1 cellular context compared by ENCODE assay signal in genomic region chr4:17512973-17513665, GRCh38.
TF ChIP-seq lines count a peak whose summit lies in the region.

No MANE protein-coding gene starts in this region.

TF ChIP-seq in H1, 55 proteins besides CTCF, POLR2A, EP300 and RAD21:
- TF ChIP-seq SIX5 (IDR thresholded peaks at IDR 0.05; ENCODE audit: low read depth, low read length) (no peak), CBX5 (IDR thresholded peaks at IDR 0.05; ENCODE audit: low read depth, low read length) (no peak), RNF2 (IDR thresholded peaks at IDR 0.05; ENCODE audit: borderline replicate concordance, low read depth, low read length, missing control alignments, poor library complexity, severe bottlenecking) (no peak), TAF1 (IDR thresholded peaks at IDR 0.05; ENCODE audit: low read depth, low read length) (no peak), RXRA (IDR thresholded peaks at IDR 0.05; ENCODE audit: insufficient read depth, low read depth, low read length) (no peak), ATF3 (IDR thresholded peaks at IDR 0.05; ENCODE audit: insufficient read depth, low read depth, low read length) (no peak), EZH2 (IDR thresholded peaks at IDR 0.05; ENCODE audit: low read depth, low read length, severe bottlenecking) (no peak), JUND (IDR thresholded peaks at IDR 0.05; ENCODE audit: low read length) (no peak), SRF (IDR thresholded peaks at IDR 0.05; ENCODE audit: low read depth, low read length) (no peak), GTF2F1 (IDR thresholded peaks at IDR 0.05; ENCODE audit: borderline replicate concordance, low read depth, low read length) (no peak), SP2 (IDR thresholded peaks at IDR 0.05; ENCODE audit: low read length) (no peak), TAF7 (optimal IDR thresholded peaks at IDR 0.05; ENCODE audit: borderline replicate concordance, low read depth, low read length) (no peak), CEBPB (IDR thresholded peaks at IDR 0.05; ENCODE audit: low read depth, low read length) (no peak), ASH2L (IDR thresholded peaks at IDR 0.05; ENCODE audit: low read length) (no peak), POLR2AphosphoS5 (IDR thresholded peaks at IDR 0.05; ENCODE audit: low read depth, low read length) (no peak), MAX (IDR thresholded peaks at IDR 0.05) (no peak), CTBP2 (IDR thresholded peaks at IDR 0.05; ENCODE audit: borderline replicate concordance, insufficient read depth, insufficient read length, low read length) (no peak), CHD7 (IDR thresholded peaks at IDR 0.05; ENCODE audit: insufficient replicate concordance, low read length) (no peak), TEAD4 (IDR thresholded peaks at IDR 0.05; ENCODE audit: low read depth, low read length) (no peak), USF2 (IDR thresholded peaks at IDR 0.05; ENCODE audit: low read length) (no peak)
TF ChIP-seq in H1: peak in this region for 0.
